Comparison of ENCODE assay signal across 2 cellular contexts in genomic region chr20:63737690-63737939, GRCh38.
TF ChIP-seq lines count a peak whose summit lies in the region.

No MANE protein-coding gene starts in this region.

TF ChIP-seq in SK-N-SH, 30 proteins besides CTCF, POLR2A, EP300 and RAD21 (continued from another document):
- TF ChIP-seq, protein P1, sequence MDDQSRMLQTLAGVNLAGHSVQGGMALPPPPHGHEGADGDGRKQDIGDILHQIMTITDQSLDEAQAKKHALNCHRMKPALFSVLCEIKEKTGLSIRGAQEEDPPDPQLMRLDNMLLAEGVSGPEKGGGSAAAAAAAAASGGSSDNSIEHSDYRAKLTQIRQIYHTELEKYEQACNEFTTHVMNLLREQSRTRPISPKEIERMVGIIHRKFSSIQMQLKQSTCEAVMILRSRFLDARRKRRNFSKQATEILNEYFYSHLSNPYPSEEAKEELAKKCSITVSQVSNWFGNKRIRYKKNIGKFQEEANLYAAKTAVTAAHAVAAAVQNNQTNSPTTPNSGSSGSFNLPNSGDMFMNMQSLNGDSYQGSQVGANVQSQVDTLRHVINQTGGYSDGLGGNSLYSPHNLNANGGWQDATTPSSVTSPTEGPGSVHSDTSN (IDR thresholded peaks at IDR 0.05) = no peak
- no peak for TF ChIP-seq RFX5 (IDR thresholded peaks at IDR 0.05; ENCODE audit: low read length)
- no peak for TF ChIP-seq SMC3 (IDR thresholded peaks at IDR 0.05; ENCODE audit: low read depth, low read length)
- no peak for TF ChIP-seq NFIC (IDR thresholded peaks at IDR 0.05; ENCODE audit: borderline replicate concordance)
- TF ChIP-seq CHD2 (IDR thresholded peaks at IDR 0.05; ENCODE audit: low read length, partially characterized antibody) = no peak
- no peak for TF ChIP-seq SIN3A (IDR thresholded peaks at IDR 0.05; ENCODE audit: borderline replicate concordance, low read depth, low read length)
- TF ChIP-seq, protein P2, sequence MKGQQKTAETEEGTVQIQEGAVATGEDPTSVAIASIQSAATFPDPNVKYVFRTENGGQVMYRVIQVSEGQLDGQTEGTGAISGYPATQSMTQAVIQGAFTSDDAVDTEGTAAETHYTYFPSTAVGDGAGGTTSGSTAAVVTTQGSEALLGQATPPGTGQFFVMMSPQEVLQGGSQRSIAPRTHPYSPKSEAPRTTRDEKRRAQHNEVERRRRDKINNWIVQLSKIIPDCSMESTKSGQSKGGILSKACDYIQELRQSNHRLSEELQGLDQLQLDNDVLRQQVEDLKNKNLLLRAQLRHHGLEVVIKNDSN (IDR thresholded peaks at IDR 0.05; ENCODE audit: borderline replicate concordance, low read depth) = no peak
- no peak for TF ChIP-seq FOSL2 (IDR thresholded peaks at IDR 0.05; ENCODE audit: borderline replicate concordance, low read depth)
- TF ChIP-seq FOXM1 (IDR thresholded peaks at IDR 0.05; ENCODE audit: low read depth) = no peak
- TF ChIP-seq ELF1 (IDR thresholded peaks at IDR 0.05) = no peak
- no peak for TF ChIP-seq NRF1 (IDR thresholded peaks at IDR 0.05; ENCODE audit: low read depth, low read length)
- TF ChIP-seq, protein P3, sequence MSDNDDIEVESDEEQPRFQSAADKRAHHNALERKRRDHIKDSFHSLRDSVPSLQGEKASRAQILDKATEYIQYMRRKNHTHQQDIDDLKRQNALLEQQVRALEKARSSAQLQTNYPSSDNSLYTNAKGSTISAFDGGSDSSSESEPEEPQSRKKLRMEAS (IDR thresholded peaks at IDR 0.05; ENCODE audit: low read depth) = no peak
- TF ChIP-seq, protein P4, sequence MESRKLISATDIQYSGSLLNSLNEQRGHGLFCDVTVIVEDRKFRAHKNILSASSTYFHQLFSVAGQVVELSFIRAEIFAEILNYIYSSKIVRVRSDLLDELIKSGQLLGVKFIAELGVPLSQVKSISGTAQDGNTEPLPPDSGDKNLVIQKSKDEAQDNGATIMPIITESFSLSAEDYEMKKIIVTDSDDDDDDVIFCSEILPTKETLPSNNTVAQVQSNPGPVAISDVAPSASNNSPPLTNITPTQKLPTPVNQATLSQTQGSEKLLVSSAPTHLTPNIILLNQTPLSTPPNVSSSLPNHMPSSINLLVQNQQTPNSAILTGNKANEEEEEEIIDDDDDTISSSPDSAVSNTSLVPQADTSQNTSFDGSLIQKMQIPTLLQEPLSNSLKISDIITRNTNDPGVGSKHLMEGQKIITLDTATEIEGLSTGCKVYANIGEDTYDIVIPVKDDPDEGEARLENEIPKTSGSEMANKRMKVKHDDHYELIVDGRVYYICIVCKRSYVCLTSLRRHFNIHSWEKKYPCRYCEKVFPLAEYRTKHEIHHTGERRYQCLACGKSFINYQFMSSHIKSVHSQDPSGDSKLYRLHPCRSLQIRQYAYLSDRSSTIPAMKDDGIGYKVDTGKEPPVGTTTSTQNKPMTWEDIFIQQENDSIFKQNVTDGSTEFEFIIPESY (IDR thresholded peaks at IDR 0.05; ENCODE audit: borderline replicate concordance, low read depth) = no peak
TF ChIP-seq in SK-N-SH: peak in this region for 0.

TF ChIP-seq in SK-N-SH treated with all-trans-retinoic acid at 6 μM for 48 hours, 23 proteins besides CTCF, POLR2A, EP300 and RAD21 (continued from another document):
- TF ChIP-seq ARNTL (CRISPR knock-in tag; IDR thresholded peaks at IDR 0.05; ENCODE audit: borderline replicate concordance, low read depth) (no peak), ZFP30 (CRISPR knock-in tag; IDR thresholded peaks at IDR 0.05) (no peak), ZFP3 (CRISPR knock-in tag; IDR thresholded peaks at IDR 0.05) (no peak), RARB (CRISPR knock-in tag; IDR thresholded peaks at IDR 0.05) (no peak)
- TF ChIP-seq, protein P5, sequence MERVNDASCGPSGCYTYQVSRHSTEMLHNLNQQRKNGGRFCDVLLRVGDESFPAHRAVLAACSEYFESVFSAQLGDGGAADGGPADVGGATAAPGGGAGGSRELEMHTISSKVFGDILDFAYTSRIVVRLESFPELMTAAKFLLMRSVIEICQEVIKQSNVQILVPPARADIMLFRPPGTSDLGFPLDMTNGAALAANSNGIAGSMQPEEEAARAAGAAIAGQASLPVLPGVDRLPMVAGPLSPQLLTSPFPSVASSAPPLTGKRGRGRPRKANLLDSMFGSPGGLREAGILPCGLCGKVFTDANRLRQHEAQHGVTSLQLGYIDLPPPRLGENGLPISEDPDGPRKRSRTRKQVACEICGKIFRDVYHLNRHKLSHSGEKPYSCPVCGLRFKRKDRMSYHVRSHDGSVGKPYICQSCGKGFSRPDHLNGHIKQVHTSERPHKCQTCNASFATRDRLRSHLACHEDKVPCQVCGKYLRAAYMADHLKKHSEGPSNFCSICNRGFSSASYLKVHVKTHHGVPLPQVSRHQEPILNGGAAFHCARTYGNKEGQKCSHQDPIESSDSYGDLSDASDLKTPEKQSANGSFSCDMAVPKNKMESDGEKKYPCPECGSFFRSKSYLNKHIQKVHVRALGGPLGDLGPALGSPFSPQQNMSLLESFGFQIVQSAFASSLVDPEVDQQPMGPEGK (CRISPR knock-in tag; IDR thresholded peaks at IDR 0.05; ENCODE audit: borderline replicate concordance) = no peak
- TF ChIP-seq, protein P6, sequence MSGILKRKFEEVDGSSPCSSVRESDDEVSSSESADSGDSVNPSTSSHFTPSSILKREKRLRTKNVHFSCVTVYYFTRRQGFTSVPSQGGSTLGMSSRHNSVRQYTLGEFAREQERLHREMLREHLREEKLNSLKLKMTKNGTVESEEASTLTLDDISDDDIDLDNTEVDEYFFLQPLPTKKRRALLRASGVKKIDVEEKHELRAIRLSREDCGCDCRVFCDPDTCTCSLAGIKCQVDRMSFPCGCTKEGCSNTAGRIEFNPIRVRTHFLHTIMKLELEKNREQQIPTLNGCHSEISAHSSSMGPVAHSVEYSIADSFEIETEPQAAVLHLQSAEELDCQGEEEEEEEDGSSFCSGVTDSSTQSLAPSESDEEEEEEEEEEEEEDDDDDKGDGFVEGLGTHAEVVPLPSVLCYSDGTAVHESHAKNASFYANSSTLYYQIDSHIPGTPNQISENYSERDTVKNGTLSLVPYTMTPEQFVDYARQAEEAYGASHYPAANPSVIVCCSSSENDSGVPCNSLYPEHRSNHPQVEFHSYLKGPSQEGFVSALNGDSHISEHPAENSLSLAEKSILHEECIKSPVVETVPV (CRISPR knock-in tag; IDR thresholded peaks at IDR 0.05) = no peak
TF ChIP-seq in SK-N-SH treated with all-trans-retinoic acid at 6 μM for 48 hours: peak in this region for 0.
